Comparison of ENCODE assay signal across 8 cellular contexts in genomic region chr1:220689696-220690095, GRCh38. TPM values are rescaled to one million over a fixed set of nuclear protein-coding genes. Genes with fewer than 3 reads are reported as not detected.
DNase-seq lines count a peak whose midpoint lies in the region; FAIRE-seq and TF ChIP-seq lines count a peak whose summit lies in the region.

No MANE protein-coding gene starts in this region.

- H4K20me1 ChIP-seq in astrocyte (ENCODE audit: insufficient read depth, low read length), result no peaks in the 10 kb centered on the region

- H3K27ac ChIP-seq in astrocyte (ENCODE audit: low read depth, low read length) (no peak overlapping the region), stomach smooth muscle (ENCODE audit: low read length) (no peak overlapping the region)

- H3K79me2 ChIP-seq in astrocyte (ENCODE audit: insufficient read depth, low read length), result no peaks in the 10 kb centered on the region

- no peak overlapping the region for H2AFZ ChIP-seq in astrocyte (ENCODE audit: low read depth, low read length)

- DNase-seq in T-helper 1 cell, result no peak
- DNase-seq in astrocyte (ENCODE audit: low read depth), result no peak
- DNase-seq in kidney epithelial cell (ENCODE audit: low read depth), result no peak
- no peak for DNase-seq in H4 (ENCODE audit: low spot score)
- no peak for DNase-seq in erythroblast (lab: John Stamatoyannopoulos, UW)
- DNase-seq in midbrain (lab: John Stamatoyannopoulos, UW), result no peak

- H3K9me3 ChIP-seq in astrocyte (ENCODE audit: insufficient read depth, low read depth, low read length) (no peaks in the 10 kb centered on the region), stomach smooth muscle (ENCODE audit: control insufficient read depth in 2 of 2, low read length in 2 of 2) (no peaks in the 10 kb centered on the region)

- H3K9ac ChIP-seq in astrocyte (ENCODE audit: low read length) (no peak overlapping the region), stomach smooth muscle (ENCODE audit: low read length in 2 of 2) (no peak overlapping the region)

- H3K36me3 ChIP-seq in astrocyte (ENCODE audit: insufficient read depth, low read length) (no peaks in the 10 kb centered on the region), kidney epithelial cell (ENCODE audit: control insufficient read depth, insufficient read depth, low read length) (no peaks in the 10 kb centered on the region), stomach smooth muscle (ENCODE audit: control insufficient read depth in 2 of 2, insufficient read depth in 2 of 2, low read length in 2 of 2) (no peaks in the 10 kb centered on the region)

- peaks cover 4% of the 10 kb centered on the region for H3K4me1 Mint-ChIP-seq in T-helper 1 cell treated with Interleukin-12 subunit alpha and Interleukin-12 subunit beta and Interleukin-4 antibody, amounts not matched to agents 30 μg/mL and 1 μg/mL, for 36 hours (ENCODE audit: low read depth)
- no peaks in the 10 kb centered on the region for H3K4me1 Mint-ChIP-seq in astrocyte (ENCODE audit: low read depth, unreplicated experiment)

- TF ChIP-seq CTCF in astrocyte (IDR thresholded peaks at IDR 0.05; ENCODE audit: insufficient read depth, low read depth, low read length) (no peak), kidney epithelial cell (IDR thresholded peaks at IDR 0.05; ENCODE audit: insufficient read depth, low read length, poor library complexity, severe bottlenecking) (no peak)

- H3K27ac Mint-ChIP-seq in T-helper 1 cell treated with Interleukin-12 subunit alpha and Interleukin-12 subunit beta and Interleukin-4 antibody, amounts not matched to agents 30 μg/mL and 1 μg/mL, for 36 hours, result no peak overlapping the region
- no peak overlapping the region for H3K27ac Mint-ChIP-seq in astrocyte (ENCODE audit: unreplicated experiment)

- H3K9me3 Mint-ChIP-seq in T-helper 1 cell treated with Interleukin-12 subunit alpha and Interleukin-12 subunit beta and Interleukin-4 antibody, amounts not matched to agents 30 μg/mL and 1 μg/mL, for 36 hours, result no peaks in the 10 kb centered on the region
- no peaks in the 10 kb centered on the region for H3K9me3 Mint-ChIP-seq in astrocyte (ENCODE audit: unreplicated experiment)

- no peak for FAIRE-seq in astrocyte (lab: Jason Lieb, UNC)

- no peak for TF ChIP-seq POLR2A in erythroblast (IDR thresholded peaks at IDR 0.05; ENCODE audit: low read length)

- H3K4me3 Mint-ChIP-seq in T-helper 1 cell treated with Interleukin-12 subunit alpha and Interleukin-12 subunit beta and Interleukin-4 antibody, amounts not matched to agents 30 μg/mL and 1 μg/mL, for 36 hours, result peak overlapping the region; percentile 78
- H3K4me3 Mint-ChIP-seq in astrocyte (ENCODE audit: unreplicated experiment), result peak overlapping the region; percentile 87

- peaks cover 33% of the 10 kb centered on the region for H3K27me3 Mint-ChIP-seq in T-helper 1 cell treated with Interleukin-12 subunit alpha and Interleukin-12 subunit beta and Interleukin-4 antibody, amounts not matched to agents 30 μg/mL and 1 μg/mL, for 36 hours (ENCODE audit: low read depth)
- H3K27me3 Mint-ChIP-seq in astrocyte (ENCODE audit: low read depth, unreplicated experiment), result peaks cover 38% of the 10 kb centered on the region

- peak overlapping the region; percentile 82 for H3K4me2 ChIP-seq in astrocyte (ENCODE audit: low read length)

- no peaks in the 10 kb centered on the region for H3K36me3 Mint-ChIP-seq in T-helper 1 cell treated with Interleukin-12 subunit alpha and Interleukin-12 subunit beta and Interleukin-4 antibody, amounts not matched to agents 30 μg/mL and 1 μg/mL, for 36 hours (ENCODE audit: low read depth)
- no peaks in the 10 kb centered on the region for H3K36me3 Mint-ChIP-seq in astrocyte (ENCODE audit: low read depth, unreplicated experiment)

- H3K27me3 ChIP-seq in astrocyte (ENCODE audit: insufficient read depth, low read length) (peaks cover 23% of the 10 kb centered on the region), kidney epithelial cell (ENCODE audit: control insufficient read depth, insufficient read depth, low read length) (peaks cover 3% of the 10 kb centered on the region), stomach smooth muscle (ENCODE audit: control insufficient read depth in 1 of 2, insufficient read depth in 2 of 2, low read length in 2 of 2) (peaks cover 28 to 32% of the 10 kb centered on the region in 2 donors)

- H3K4me1 ChIP-seq in astrocyte (ENCODE audit: insufficient read depth, low read length), result peaks cover 3% of the 10 kb centered on the region
- peaks cover 12% of the 10 kb centered on the region for H3K4me1 ChIP-seq in stomach smooth muscle (ENCODE audit: control insufficient read depth, insufficient read depth, low read length)

- peak overlapping the region; percentile 47 for H3K4me3 ChIP-seq in astrocyte (ENCODE audit: insufficient read depth, low read depth, low read length)
- H3K4me3 ChIP-seq in kidney epithelial cell (ENCODE audit: low read depth, low read length), result peak overlapping the region; percentile 61
- peak overlapping the region; percentile 69 to 74 for H3K4me3 ChIP-seq in stomach smooth muscle (ENCODE audit: low read length in 2 of 2)

RNA-seq across cellular contexts. Expression of gene C1orf115, which starts 0.5 kb away (rescaled TPM):
- 1.1 and 1.8 TPM in 2 replicates for total RNA-seq in astrocyte
- total RNA-seq in kidney epithelial cell, result 8.4 and 8.9 TPM in 2 replicates
- not detected in 2 replicates for total RNA-seq in H4 (2014; rRNA removed; shearing (Covaris generic))

RNA-seq across cellular contexts. Expression of gene MTARC2, which starts 58.4 kb away (rescaled TPM):
- 3.1 and 3.9 TPM in 2 replicates for total RNA-seq in astrocyte
- 8.7 and 8.9 TPM in 2 replicates for total RNA-seq in kidney epithelial cell
- total RNA-seq in H4 (2014; rRNA removed; shearing (Covaris generic)), result 0.41 TPM in 1 of 2 replicates, not detected in the other
